Comparison of ENCODE assay signal across 19 cellular contexts in the genomic region with DNA sequence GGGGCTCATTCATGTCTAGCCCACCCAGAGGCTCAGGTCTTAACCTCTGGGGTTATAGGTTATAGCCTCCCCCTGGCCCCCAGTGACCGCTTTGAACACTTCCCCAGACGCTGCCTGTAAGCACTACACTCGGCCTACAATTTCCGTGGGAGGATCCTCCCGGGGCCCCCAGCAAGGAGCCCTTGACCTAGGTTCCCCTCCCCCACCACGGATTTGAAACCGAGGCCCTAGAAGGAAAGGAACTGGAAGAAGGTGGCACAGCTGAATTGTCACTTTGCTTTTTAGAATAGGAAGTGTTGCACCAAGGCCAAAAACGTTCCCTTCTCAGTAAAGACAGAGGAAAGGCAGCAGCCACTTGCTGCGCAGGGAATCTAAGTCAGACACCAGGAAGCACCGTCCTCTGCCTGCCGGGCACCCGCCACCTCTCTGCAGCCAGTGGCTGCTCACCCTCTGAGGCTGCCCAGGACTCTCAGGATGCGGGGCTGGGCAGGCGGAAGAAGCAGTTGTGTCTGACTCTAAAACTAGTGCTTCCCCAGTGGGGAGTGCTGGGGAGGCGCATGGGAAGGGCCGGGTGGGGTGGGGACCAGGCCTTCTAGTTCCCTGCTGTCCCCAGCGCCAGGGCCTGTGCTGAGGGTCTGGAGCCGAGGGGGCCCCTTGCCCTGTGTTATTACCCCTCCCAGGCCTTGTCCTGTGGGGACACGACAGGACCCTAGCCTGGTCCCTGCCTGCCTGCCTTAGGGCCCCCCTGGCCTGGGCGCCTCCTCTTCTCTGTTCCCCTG. TPM values are rescaled to one million over a fixed set of nuclear protein-coding genes. Genes with fewer than 3 reads are reported as not detected.
A peak's percentile ranks its signal among the peaks of the same experiment; 100 is the strongest.
DNase-seq lines count a peak whose midpoint lies in the region; ATAC-seq, FAIRE-seq and TF ChIP-seq lines count a peak whose summit lies in the region.
"Had no signal": no experiment of that assay in that cellular context is flagged by ENCODE, and none has a peak within 500 bp of the region (broad histone marks: within the 10 kb centered on the region; RNA-seq: fewer than 3 reads in every experiment).

No MANE protein-coding gene starts in this region.

- H2BK5ac ChIP-seq in H9 (ENCODE audit: insufficient read length, low read length) (no peak overlapping the region), H1 (ENCODE audit: low read depth, low read length) (peak overlapping the region; percentile 94; the same call in 1 of the 2 replicates)

- WGBS in H9 (ENCODE audit: extremely low coverage, insufficient read length, low lambda C conversion rate) = no CpG with 5 or more reads among the region's 20 CpGs
- 66% methylated on average over 18 of the region's 20 CpGs; no CpG with 5 or more reads in 1 of the 2 experiments for WGBS in H1 (ENCODE audit: extremely low coverage in 1 of 2, insufficient coverage in 1 of 2, insufficient read length in 1 of 2, insufficient replicate concordance in 2 of 2, low coverage in 1 of 2, low lambda C conversion rate in 2 of 2, missing lambda C conversion rate in 1 of 2), 2 experiments
- 57% methylated on average over 20 of the region's 20 CpGs for WGBS in smooth muscle cell (ENCODE audit: low lambda C conversion rate)
- 61 to 90% methylated on average over 4 to 20 of the region's 20 CpGs for WGBS in transverse colon (ENCODE audit: low coverage in 1 of 2), 2 donors

- no peak overlapping the region for H4K91ac ChIP-seq in H9 (ENCODE audit: insufficient read length, low read depth, low read length)
- peak overlapping the region; percentile 49 for H4K91ac ChIP-seq in H1 (replicated peaks; ENCODE audit: insufficient read length, low read length)

- no peaks in the 10 kb centered on the region for H3K79me2 ChIP-seq in H9 (ENCODE audit: insufficient read depth, low read length)
- no peaks in the 10 kb centered on the region for H3K79me2 ChIP-seq in H1 (ENCODE audit: control insufficient read depth in 1 of 2, insufficient read depth in 2 of 2, low read length in 2 of 2)
- H3K79me2 ChIP-seq in smooth muscle cell (ENCODE audit: low read depth) = no peaks in the 10 kb centered on the region

- H2BK12ac ChIP-seq in H9 (ENCODE audit: insufficient read length, low read depth, low read length) (no peak overlapping the region), H1 (ENCODE audit: low read depth, low read length) (peak overlapping the region; percentile 94)

- H3K36me3 ChIP-seq in H1 (ENCODE audit: control insufficient read depth in 2 of 4, insufficient read depth in 4 of 4, low read length in 3 of 4) = no peaks in the 10 kb centered on the region
- H3K36me3 ChIP-seq in smooth muscle cell (ENCODE audit: low read depth) = no peaks in the 10 kb centered on the region
- no peaks in the 10 kb centered on the region for H3K36me3 ChIP-seq in transverse colon

- H4K20me1 ChIP-seq in H9 (ENCODE audit: control insufficient read depth, insufficient read depth, insufficient read length) = no peaks in the 10 kb centered on the region
- peaks cover 0 to 3% of the 10 kb centered on the region in 2 experiments for H4K20me1 ChIP-seq in H1 (replicated peaks in 1 of 2; ENCODE audit: control insufficient read depth in 1 of 2, insufficient read depth in 2 of 2, low read length in 2 of 2)
- H4K20me1 ChIP-seq in smooth muscle cell (ENCODE audit: low read depth) = peaks cover 9% of the 10 kb centered on the region

- H3K9me3 Mint-ChIP-seq in H9 = no peaks in the 10 kb centered on the region
- H3K9me3 Mint-ChIP-seq: activated naive CD4-positive, alpha-beta T cell treated with anti-CD3 and anti-CD28 coated beads, Interleukin-2, amount 10 ng/mL, durations not matched to agents 7 days and 5 days; CD8-positive, alpha-beta T cell had no signal

- no peaks in the 10 kb centered on the region for H3K9me3 ChIP-seq in H9 (ENCODE audit: control insufficient read depth, low read depth, low read length)
- H3K9me3 ChIP-seq in H1 (ENCODE audit: insufficient read depth in 2 of 2, low read depth in 1 of 2, low read length in 1 of 2) = no peaks in the 10 kb centered on the region
- no peaks in the 10 kb centered on the region for H3K9me3 ChIP-seq in smooth muscle cell (replicated peaks; ENCODE audit: low read depth)
- no peaks in the 10 kb centered on the region for H3K9me3 ChIP-seq in transverse colon
- H3K9me3 ChIP-seq: psoas muscle had no signal

- H3K4me3 ChIP-seq in H1 (ENCODE audit: extremely low read depth in 1 of 4, insufficient read depth in 2 of 4, low read depth in 3 of 4, low read length in 4 of 4) (0 out of 8 replicates have a peak overlapping the region, but pooled peaks of 1 of the 4 experiments have one; percentile 31), smooth muscle cell (no peak overlapping the region), transverse colon (no peak overlapping the region)
- H3K4me3 ChIP-seq: psoas muscle had no signal

- no peak overlapping the region for H2AK5ac ChIP-seq in H9 (ENCODE audit: insufficient read length, low read length)
- H2AK5ac ChIP-seq in H1 (ENCODE audit: low read depth, low read length) = 0 out of 2 replicates have a peak overlapping the region, but pooled peaks have one; percentile 3

- ATAC-seq in HG03439 (IDR thresholded peaks at IDR 0.05; ENCODE audit: unreplicated experiment) = no peak
- ATAC-seq: activated CD4-positive, CD25-positive, alpha-beta regulatory T cell treated with anti-CD3 and anti-CD28 coated beads, Interleukin-2, amount 50 U/mL, for 24 hours; CD8-positive, alpha-beta T cell; foreskin keratinocyte; HCT116; psoas muscle had no signal

- H3F3A ChIP-seq in smooth muscle cell (ENCODE audit: low read depth) = no peaks in the 10 kb centered on the region

- H3K23ac ChIP-seq in H9 (ENCODE audit: insufficient read length, low read depth, low read length) (no peak overlapping the region), H1 (ENCODE audit: insufficient read length) (no peak overlapping the region)

- no peak overlapping the region for H3K27ac ChIP-seq in H9 (ENCODE audit: insufficient read length, low read depth, low read length)
- 0 out of 2 replicates have a peak overlapping the region, but pooled peaks have one; percentile 36 for H3K27ac ChIP-seq in H1 (ENCODE audit: low read depth, low read length)
- H3K27ac ChIP-seq in smooth muscle cell (ENCODE audit: low read depth) = no peak overlapping the region
- no peak overlapping the region for H3K27ac ChIP-seq in transverse colon
- H3K27ac ChIP-seq: foreskin keratinocyte, psoas muscle had no signal

- peaks cover 60% of the 10 kb centered on the region for H3K27me3 Mint-ChIP-seq in H9 (ENCODE audit: low read depth)

- H3K4ac ChIP-seq in H9 (ENCODE audit: low read depth, low read length) (no peak overlapping the region), H1 (replicated peaks; ENCODE audit: insufficient read length, low read depth, low read length) (peak overlapping the region; percentile 71)

- in situ Hi-C loops in transverse colon (cut with MboI; ENCODE audit: low pct_ligation_motif_present in 1 of 4, low pct_unique_long_range_greater_than_20kb in 1 of 4, low sequenced_read_pairs in 3 of 4) = no loop called here

- no peak overlapping the region for H3K56ac ChIP-seq in H9 (ENCODE audit: insufficient read length, low read depth, low read length)
- H3K56ac ChIP-seq in H1 (replicated peaks; ENCODE audit: insufficient read length, low read depth, low read length) = no peak overlapping the region

- no peaks in the 10 kb centered on the region; a peak in 2 of 7 replicates for H3K36me3 Mint-ChIP-seq in H9 (ENCODE audit: insufficient read depth in 1 of 3, low read depth in 3 of 3)
- H3K36me3 Mint-ChIP-seq: activated naive CD4-positive, alpha-beta T cell treated with anti-CD3 and anti-CD28 coated beads, Interleukin-2, amount 10 ng/mL, durations not matched to agents 7 days and 5 days; CD8-positive, alpha-beta T cell had no signal

- H3K9ac ChIP-seq in H9 (ENCODE audit: extremely low read depth, insufficient read length, low read length) (no peak overlapping the region), H1 (replicated peaks in 1 of 4; ENCODE audit: extremely low read depth in 1 of 4, low read depth in 3 of 4, low read length in 3 of 4) (no peak overlapping the region; a peak in 1 of 7 replicates), smooth muscle cell (ENCODE audit: low read depth) (no peak overlapping the region)

- H3K18ac ChIP-seq in H9 (ENCODE audit: insufficient read length, low read depth, low read length) (peak overlapping the region; percentile 29), H1 (ENCODE audit: extremely low read depth, low read length) (peak overlapping the region; percentile 89)

- CTCF ChIA-PET in H1 (lab: Charles Lee; ENCODE audit: partially characterized antibody) = interaction anchor here (0.6 to 21.2 kb wide), 13 partner anchors 8 to 119 kb away, joined by 3 to 291 read pairs (median 4); no protein-coding TSS in a partner anchor

- no peak overlapping the region for H2BK120ac ChIP-seq in H9 (ENCODE audit: low read depth, low read length, poor library complexity, severe bottlenecking)
- peak overlapping the region; percentile 16 for H2BK120ac ChIP-seq in H1 (replicated peaks; ENCODE audit: low read depth, low read length)

- TF ChIP-seq EP300 in H1 (IDR thresholded peaks at IDR 0.05; ENCODE audit: borderline replicate concordance in 1 of 2, low read depth in 2 of 2, low read length in 2 of 2) = no peak
- TF ChIP-seq EP300 in transverse colon (IDR thresholded peaks at IDR 0.05; ENCODE audit: low read depth) = no peak

- H3K4me3 Mint-ChIP-seq in H9 = no peak overlapping the region; a peak in 1 of 5 replicates
- H3K4me3 Mint-ChIP-seq: activated naive CD4-positive, alpha-beta T cell treated with anti-CD3 and anti-CD28 coated beads, Interleukin-2, amount 10 ng/mL, durations not matched to agents 7 days and 5 days; CD8-positive, alpha-beta T cell had no signal

- H4K8ac ChIP-seq in H9 (replicated peaks; ENCODE audit: insufficient read length, low read depth, low read length) (no peak overlapping the region), H1 (ENCODE audit: extremely low read depth, insufficient read depth, low read length) (peak overlapping the region; percentile 47)

- POLR2A ChIA-PET in H1 (lab: Charles Lee; ENCODE audit: partially characterized antibody) = interaction anchor here (0.6 to 3.9 kb wide), 8 partner anchors 8 to 110 kb away, joined by 3 to 12 read pairs (median 5); partner anchors contain the start of gene RCOR2

- H3K23me2 ChIP-seq in H9 (ENCODE audit: insufficient read length, low read depth, low read length, poor library complexity, severe bottlenecking) = no peaks in the 10 kb centered on the region
- H3K23me2 ChIP-seq in H1 (ENCODE audit: low read depth, low read length) = no peaks in the 10 kb centered on the region; the same call in 1 of the 2 replicates

- TF ChIP-seq POLR2A in H1 (IDR thresholded peaks at IDR 0.05; ENCODE audit: control extremely low read depth in 1 of 2, low read depth in 2 of 2, low read length in 2 of 2) (no peak), transverse colon (IDR thresholded peaks at IDR 0.05) (no peak)

- H3K14ac ChIP-seq in H9 (ENCODE audit: insufficient read depth, low read length) (no peak overlapping the region), H1 (ENCODE audit: insufficient read length) (no peak overlapping the region)

- FAIRE-seq in H1 (lab: Jason Lieb, UNC) = no peak
- FAIRE-seq: bronchial epithelial cell, G401.6 had no signal

- H2BK20ac ChIP-seq in H9 (ENCODE audit: low read depth, low read length, poor library complexity, severe bottlenecking) (no peak overlapping the region), H1 (ENCODE audit: low read length) (peak overlapping the region; percentile 96)

- H2AFZ ChIP-seq in H9 (ENCODE audit: low read length) = no peak overlapping the region
- H2AFZ ChIP-seq in H1 (ENCODE audit: low read length) = no peak overlapping the region
- H2AFZ ChIP-seq in smooth muscle cell (ENCODE audit: low read depth) = no peak overlapping the region

- 0 out of 7 replicates have a peak overlapping the region, but pooled peaks of 1 of the 3 experiments have one; percentile 47 for H3K27ac Mint-ChIP-seq in H9
- H3K27ac Mint-ChIP-seq: activated naive CD4-positive, alpha-beta T cell treated with anti-CD3 and anti-CD28 coated beads, Interleukin-2, amount 10 ng/mL, durations not matched to agents 7 days and 5 days; CD8-positive, alpha-beta T cell had no signal

- intact Hi-C loops in transverse colon (cut with DNase I; ENCODE audit: low total_unique reads) = no loop called here

- peaks cover 12% of the 10 kb centered on the region; the same call in 1 of the 2 replicates for H3K27me3 ChIP-seq in H9 (ENCODE audit: insufficient read depth, low read length)
- H3K27me3 ChIP-seq in H1 (replicated peaks in 1 of 4; ENCODE audit: control insufficient read depth in 3 of 4, extremely low read depth in 1 of 4, insufficient read depth in 3 of 4, low read length in 3 of 4) = peaks cover 9 to 40% (median 34%) of the 10 kb centered on the region in 4 experiments
- H3K27me3 ChIP-seq in smooth muscle cell (ENCODE audit: low read depth) = peaks cover under 1% of the 10 kb centered on the region
- H3K27me3 ChIP-seq in transverse colon = peaks cover 14% of the 10 kb centered on the region

- DNase-seq in H9 (no peak), NOMO-1 treated with dmso at 0.1 percent for 144 hours (lab: John Stamatoyannopoulos, UW; ENCODE audit: unreplicated experiment) (peak; percentile 77), H1 (ENCODE audit: low read depth in 1 of 2, low spot score in 2 of 2) (no peak), smooth muscle cell (lab: John Stamatoyannopoulos, UW; ENCODE audit: unreplicated experiment) (no peak), transverse colon (no peak), NCI-H226 (no peak)
- DNase-seq: activated CD8-positive, alpha-beta memory T cell treated with anti-CD3 and anti-CD28 coated beads, Interleukin-2, amount 50 U/mL, for 48 hours; CD8-positive, alpha-beta T cell; foreskin keratinocyte; NCI-H2029 treated with DMSO at 0.1 percent for 48 hours; psoas muscle; stimulated activated CD8-positive, alpha-beta memory T cell treated with anti-CD3 and anti-CD28 coated beads, Interleukin-4, amount 100 ng/mL, for 48 hours had no signal

- no peak overlapping the region for H4K5ac ChIP-seq in H9 (ENCODE audit: insufficient read length, low read depth, low read length)
- peak overlapping the region; percentile 74 for H4K5ac ChIP-seq in H1 (ENCODE audit: insufficient read length, low read depth, low read length)

- TF ChIP-seq CTCF in H9 (conservative IDR thresholded peaks at IDR 0.05) (no peak), H1 (IDR thresholded peaks at IDR 0.05; ENCODE audit: control extremely low read depth in 1 of 3, insufficient read depth in 1 of 3, low read depth in 1 of 3, low read length in 3 of 3) (no peak), smooth muscle cell (IDR thresholded peaks at IDR 0.05; ENCODE audit: borderline replicate concordance, insufficient read depth, poor library complexity, severe bottlenecking) (no peak), transverse colon (IDR thresholded peaks at IDR 0.05) (no peak)

- H3K4me2 ChIP-seq in H9 (ENCODE audit: insufficient read depth, insufficient read length, low read length) = no peak overlapping the region
- peak overlapping the region; percentile 6 to 62; a peak in 3 of 4 replicates for H3K4me2 ChIP-seq in H1 (ENCODE audit: insufficient read depth in 1 of 2, low read depth in 2 of 2, low read length in 2 of 2)
- peak overlapping the region; percentile 75 for H3K4me2 ChIP-seq in smooth muscle cell

- H3K4me1 ChIP-seq in H9 (ENCODE audit: insufficient read depth, low read length) = no peaks in the 10 kb centered on the region; the same call in 1 of the 2 replicates
- H3K4me1 ChIP-seq in H1 (replicated peaks in 1 of 4; ENCODE audit: control insufficient read depth in 3 of 4, insufficient read depth in 4 of 4, low read length in 3 of 4) = peaks cover 15 to 47% (median 39%) of the 10 kb centered on the region in 4 experiments
- peaks cover 14% of the 10 kb centered on the region for H3K4me1 ChIP-seq in smooth muscle cell (ENCODE audit: low read depth)
- H3K4me1 ChIP-seq in transverse colon = peaks cover 0 to 6% (median 3%) of the 10 kb centered on the region in 4 donors
- H3K4me1 ChIP-seq: foreskin keratinocyte had no signal

- TF ChIP-seq RAD21 in H1 (IDR thresholded peaks at IDR 0.05 in 1 of 2, conservative IDR thresholded peaks at IDR 0.05 in 1 of 2; ENCODE audit: low read depth in 2 of 2, low read length in 2 of 2) = no peak

- H3T11ph ChIP-seq in H9 (ENCODE audit: low read length) = no peak overlapping the region

- H3K4me1 Mint-ChIP-seq in H9 = peaks cover 43 to 58% of the 10 kb centered on the region in 2 experiments
- H3K4me1 Mint-ChIP-seq: activated naive CD4-positive, alpha-beta T cell treated with anti-CD3 and anti-CD28 coated beads, Interleukin-2, amount 10 ng/mL, durations not matched to agents 7 days and 5 days had no signal

- no peak overlapping the region for H2BK15ac ChIP-seq in H9 (ENCODE audit: low read depth, low read length)
- H2BK15ac ChIP-seq in H1 (ENCODE audit: low read length) = peak overlapping the region; percentile 81; the same call in 1 of the 2 replicates

- H3K79me1 ChIP-seq in H9 (ENCODE audit: insufficient read depth, low read depth, low read length, poor library complexity, severe bottlenecking) (no peaks in the 10 kb centered on the region), H1 (ENCODE audit: low read depth, low read length) (no peaks in the 10 kb centered on the region; the same call in 1 of the 2 replicates)

RNA-seq across cellular contexts. Expression of gene FLRT1, which starts 7.9 kb away (rescaled TPM):
- total RNA-seq in H9 (2021) (0.24 and 0.31 TPM in 2 replicates), smooth muscle cell (0.76 TPM in 1 of 2 replicates, not detected in the other), transverse colon (1 to 10 TPM in 2 of 4 donors, under 1 TPM in 2; 0.32 to 1.4 (median 0.90) TPM)
- total RNA-seq in H1 (2021; fragmentation: NEBNext Ultra II Directional; extraction: Animal tissue kit (Norgen Biotek cat#: 25700)) = 0.28 and 0.42 TPM in 2 replicates
- polyA plus RNA-seq in H1 (2011; rRNA removed) (0.14 and 0.20 TPM in 2 replicates), smooth muscle cell (0.26 and 0.32 TPM in 2 replicates)
- 0.10 TPM for polyA plus RNA-seq in H1 (2011; cell fraction: cytosol; rRNA removed)
- 0.19 TPM for polyA plus RNA-seq in H1 (2011; cell fraction: nucleus; rRNA removed)
- 0.30 to 0.89 TPM (median 0.74 TPM) in 4 replicates for polyA plus RNA-seq in H1 (2012, experiment 1 of 2)
- polyA plus RNA-seq in H1 (2012, experiment 2 of 2) = 0.17 TPM
- polyA plus RNA-seq in H1 (2013, experiment 1 of 2) = 0.61 TPM
- 0.59 TPM for polyA plus RNA-seq in H1 (2013, experiment 2 of 2)
- polyA minus RNA-seq in H1 (2011; rRNA and poly(A)+ RNA removed) = 0.16 and 0.20 TPM in 2 replicates
- polyA minus RNA-seq in H1 (2011; cell fraction: cytosol; rRNA and poly(A)+ RNA removed) = 0.29 TPM
- polyA minus RNA-seq in H1 (2011; cell fraction: nucleus; rRNA and poly(A)+ RNA removed) = not detected
- total RNA-seq: CD8-positive, alpha-beta T cell; foreskin keratinocyte; SK-MEL-5 had no signal
- polyA plus RNA-seq: foreskin keratinocyte had no signal

RNA-seq across cellular contexts. Expression of gene OTUB1, which starts 41.6 kb away (rescaled TPM):
- total RNA-seq in H9 (2021) = 114 TPM in 2 replicates
- total RNA-seq in H1 (2021; fragmentation: NEBNext Ultra II Directional; extraction: Animal tissue kit (Norgen Biotek cat#: 25700)) = 110 and 112 TPM in 2 replicates
- polyA plus RNA-seq in H1 (2011; rRNA removed) = 274 and 348 TPM in 2 replicates
- polyA plus RNA-seq in H1 (2011; cell fraction: cytosol; rRNA removed) = 214 TPM
- polyA plus RNA-seq in H1 (2011; cell fraction: nucleus; rRNA removed) = 408 TPM
- polyA plus RNA-seq in H1 (2012, experiment 1 of 2) = 116 to 162 TPM (median 150 TPM) in 4 replicates
- polyA plus RNA-seq in H1 (2012, experiment 2 of 2) = 177 TPM
- 88.3 TPM for polyA plus RNA-seq in H1 (2013, experiment 1 of 2)
- 81.7 TPM for polyA plus RNA-seq in H1 (2013, experiment 2 of 2)
- polyA minus RNA-seq in H1 (2011; rRNA and poly(A)+ RNA removed) = 105 and 113 TPM in 2 replicates
- 71.3 TPM for polyA minus RNA-seq in H1 (2011; cell fraction: cytosol; rRNA and poly(A)+ RNA removed)
- polyA minus RNA-seq in H1 (2011; cell fraction: nucleus; rRNA and poly(A)+ RNA removed) = 57.0 TPM
- total RNA-seq in smooth muscle cell = 55.2 and 71.5 TPM in 2 replicates
- 155 and 164 TPM in 2 replicates for polyA plus RNA-seq in smooth muscle cell
- 100 to 1,000 TPM in 1 of 4 donors, 10 to 100 TPM in 3; 52.7 to 114 (median 79.4) TPM for total RNA-seq in transverse colon

RNA-seq across cellular contexts. Expression of gene COX8A, which starts 53.4 kb away (rescaled TPM):
- total RNA-seq in H9 (2021) (402 and 429 TPM in 2 replicates), smooth muscle cell (432 and 551 TPM in 2 replicates), transverse colon (1,000 to 10,000 TPM in 2 of 4 donors, 100 to 1,000 TPM in 2; 471 to 1,475 (median 1,057) TPM)
- total RNA-seq in H1 (2021; fragmentation: NEBNext Ultra II Directional; extraction: Animal tissue kit (Norgen Biotek cat#: 25700)) = 365 and 413 TPM in 2 replicates
- polyA plus RNA-seq in H1 (2011; rRNA removed) (1,720 and 2,058 TPM in 2 replicates), smooth muscle cell (534 and 549 TPM in 2 replicates)
- 801 TPM for polyA plus RNA-seq in H1 (2011; cell fraction: cytosol; rRNA removed)
- polyA plus RNA-seq in H1 (2011; cell fraction: nucleus; rRNA removed) = 895 TPM
- polyA plus RNA-seq in H1 (2012, experiment 1 of 2) = 439 to 800 TPM (median 741 TPM) in 4 replicates
- 1,693 TPM for polyA plus RNA-seq in H1 (2012, experiment 2 of 2)
- polyA plus RNA-seq in H1 (2013, experiment 1 of 2) = 891 TPM
- polyA plus RNA-seq in H1 (2013, experiment 2 of 2) = 816 TPM
- polyA minus RNA-seq in H1 (2011; rRNA and poly(A)+ RNA removed) = 145 and 160 TPM in 2 replicates
- polyA minus RNA-seq in H1 (2011; cell fraction: cytosol; rRNA and poly(A)+ RNA removed) = 241 TPM
- 152 TPM for polyA minus RNA-seq in H1 (2011; cell fraction: nucleus; rRNA and poly(A)+ RNA removed)
